In genomic region chr14:106459971-106460730, GRCh38 we compare ENCODE assay signal across 9 cellular contexts.
DNase-seq lines count a peak whose midpoint lies in the region; TF ChIP-seq lines count a peak whose summit lies in the region.
"Had no signal": no experiment of that assay in that cellular context is flagged by ENCODE, and none has a peak within 500 bp of the region (broad histone marks: within the 10 kb centered on the region; RNA-seq: fewer than 3 reads in every experiment).

No MANE protein-coding gene starts in this region.

- no peaks in the 10 kb centered on the region for H3K9me3 Mint-ChIP-seq in activated T-helper 1 cell treated with anti-CD3 and anti-CD28 coated beads, Interleukin-12 subunit alpha, Interleukin-12 subunit beta, Interleukin-2, Interleukin-4 antibody, amounts not matched to agents 30 ng/mL and 10 ng/mL and 1 ng/mL, durations not matched to agents 14 hours and 24 hours and 36 hours

- H3K27me3 Mint-ChIP-seq in activated T-helper 1 cell treated with anti-CD3 and anti-CD28 coated beads, Interleukin-12 subunit alpha, Interleukin-12 subunit beta, Interleukin-2, Interleukin-4 antibody, amounts not matched to agents 30 ng/mL and 10 ng/mL and 1 ng/mL, durations not matched to agents 14 hours and 24 hours and 36 hours (ENCODE audit: insufficient read depth): peaks cover 19% of the 10 kb centered on the region

- DNase-seq in GM13976 (ENCODE audit: low spot score): peak; percentile 26
- peak; percentile 45 for DNase-seq in OCI-LY7 (ENCODE audit: low spot score)
- peak; percentile 45 for DNase-seq in activated T-helper 1 cell treated with anti-CD3 and anti-CD28 coated beads, Interleukin-12 subunit alpha, Interleukin-12 subunit beta, Interleukin-2, Interleukin-4 antibody, amounts not matched to agents 30 ng/mL and 10 ng/mL and 1 ng/mL, durations not matched to agents 14 hours and 24 hours and 36 hours (ENCODE audit: low spot score)
- DNase-seq in stimulated activated CD4-positive, alpha-beta T cell treated with anti-CD3 and anti-CD28 coated beads, Interleukin-4, amount 100 ng/mL, for 4 hours: peak; percentile 37 to 66
- no peak for DNase-seq in SW 1271 (lab: John Stamatoyannopoulos, UW)
- no peak for DNase-seq in T1000 (lab: John Stamatoyannopoulos, UW)
- DNase-seq in kidney glomerular epithelial cell (lab: John Stamatoyannopoulos, UW): no peak
- no peak for DNase-seq in ureter (ENCODE audit: low spot score)
- DNase-seq: IMR-90 had no signal

- peaks cover 5% of the 10 kb centered on the region for H3K4me1 Mint-ChIP-seq in activated T-helper 1 cell treated with anti-CD3 and anti-CD28 coated beads, Interleukin-12 subunit alpha, Interleukin-12 subunit beta, Interleukin-2, Interleukin-4 antibody, amounts not matched to agents 30 ng/mL and 10 ng/mL and 1 ng/mL, durations not matched to agents 14 hours and 24 hours and 36 hours (ENCODE audit: low read depth)

- H3K27ac ChIP-seq in OCI-LY7 (ENCODE audit: low read depth, low read length, poor library complexity, severe bottlenecking): no peak overlapping the region

- H3K36me3 ChIP-seq in OCI-LY7 (ENCODE audit: insufficient read depth, low read length): no peaks in the 10 kb centered on the region

- H3K4me1 ChIP-seq in OCI-LY7 (ENCODE audit: insufficient read depth, low read length, poor library complexity, severe bottlenecking): no peaks in the 10 kb centered on the region

- no peaks in the 10 kb centered on the region for H4K20me1 ChIP-seq in OCI-LY7 (ENCODE audit: insufficient read depth, low read length)

- POLR2A ChIA-PET in OCI-LY7 (lab: Charles Lee): no interaction called here

- no TSS peak for BruUV-seq in OCI-LY7 (replicated peaks; lab: Mats Ljungman, UMichigan)

- H2AFZ ChIP-seq in OCI-LY7 (ENCODE audit: low read length): no peak overlapping the region

- H3K9me3 ChIP-seq in OCI-LY7 (ENCODE audit: low read length): no peaks in the 10 kb centered on the region

- no peaks in the 10 kb centered on the region for H3K9me2 ChIP-seq in OCI-LY7 (ENCODE audit: insufficient read depth, low read length)

- H3K4me2 ChIP-seq in OCI-LY7 (ENCODE audit: low read length): no peak overlapping the region

- H3K36me3 Mint-ChIP-seq in activated T-helper 1 cell treated with anti-CD3 and anti-CD28 coated beads, Interleukin-12 subunit alpha, Interleukin-12 subunit beta, Interleukin-2, Interleukin-4 antibody, amounts not matched to agents 30 ng/mL and 10 ng/mL and 1 ng/mL, durations not matched to agents 14 hours and 24 hours and 36 hours (ENCODE audit: low read depth): no peaks in the 10 kb centered on the region

- no peak overlapping the region for H3K4me3 Mint-ChIP-seq in activated T-helper 1 cell treated with anti-CD3 and anti-CD28 coated beads, Interleukin-12 subunit alpha, Interleukin-12 subunit beta, Interleukin-2, Interleukin-4 antibody, amounts not matched to agents 30 ng/mL and 10 ng/mL and 1 ng/mL, durations not matched to agents 14 hours and 24 hours and 36 hours

- no peak for TF ChIP-seq CTCF in GM13976 (IDR thresholded peaks at IDR 0.05; ENCODE audit: borderline replicate concordance, control extremely low read depth, extremely low read depth, insufficient read depth, missing control alignments)
- peak; percentile 70 for TF ChIP-seq CTCF in OCI-LY7 (conservative IDR thresholded peaks at IDR 0.05; ENCODE audit: low read length)

- no peak overlapping the region for H3K4me3 ChIP-seq in OCI-LY7 (ENCODE audit: low read depth, low read length, poor library complexity, severe bottlenecking)

- no peaks in the 10 kb centered on the region for H3K79me2 ChIP-seq in OCI-LY7 (ENCODE audit: insufficient read depth, low read depth, low read length)

- in situ Hi-C loops in GM13976 (cut with MboI; ENCODE audit: low sequenced_read_pairs, unreplicated experiment): no loop called here

- no peak overlapping the region for H3K27ac Mint-ChIP-seq in activated T-helper 1 cell treated with anti-CD3 and anti-CD28 coated beads, Interleukin-12 subunit alpha, Interleukin-12 subunit beta, Interleukin-2, Interleukin-4 antibody, amounts not matched to agents 30 ng/mL and 10 ng/mL and 1 ng/mL, durations not matched to agents 14 hours and 24 hours and 36 hours

- intact Hi-C loops in OCI-LY7 (cut with micrococcal nuclease; ENCODE audit: unreplicated experiment): no loop called here
- intact Hi-C loops in activated T-helper 1 cell treated with anti-CD3 and anti-CD28 coated beads, Interleukin-12 subunit alpha, Interleukin-12 subunit beta, Interleukin-2, Interleukin-4 antibody, amounts not matched to agents 30 ng/mL and 10 ng/mL and 1 ng/mL, durations not matched to agents 14 hours and 24 hours and 36 hours (cut with micrococcal nuclease): loop anchor here (1.0 kb wide), 1 partner anchor 58 kb away; no protein-coding TSS in a partner anchor

- CTCF ChIA-PET in OCI-LY7 (lab: Charles Lee; ENCODE audit: unreplicated experiment): no interaction called here

Comparison
In these comparisons a context has a peak if more than half of its experiments do, and no peak if none do; other contexts are left out.
1. DNase-seq: peak in GM13976 (single experiment), OCI-LY7 (single experiment), activated T-helper 1 cell treated with anti-CD3 and anti-CD28 coated beads, Interleukin-12 subunit alpha, Interleukin-12 subunit beta, Interleukin-2, Interleukin-4 antibody, amounts not matched to agents 30 ng/mL and 10 ng/mL and 1 ng/mL, durations not matched to agents 14 hours and 24 hours and 36 hours (single experiment) and stimulated activated CD4-positive, alpha-beta T cell treated with anti-CD3 and anti-CD28 coated beads, Interleukin-4, amount 100 ng/mL, for 4 hours (2 of 2); none in SW 1271 (0 of 2), T1000 (single experiment), kidney glomerular epithelial cell (single experiment) and ureter (single experiment).